10 cellular contexts compared by ENCODE assay signal in genomic region chr2:68789603-68790002, GRCh38. TPM values are rescaled to one million over a fixed set of nuclear protein-coding genes. Genes with fewer than 3 reads are reported as not detected.
DNase-seq lines count a peak whose midpoint lies in the region; ATAC-seq and TF ChIP-seq lines count a peak whose summit lies in the region.
"Had no signal": no experiment of that assay in that cellular context is flagged by ENCODE, and none has a peak within 500 bp of the region (broad histone marks: within the 10 kb centered on the region; RNA-seq: fewer than 3 reads in every experiment).

No MANE protein-coding gene starts in this region.

- H3K79me2 ChIP-seq in hepatocyte: no peaks in the 10 kb centered on the region

- no peaks in the 10 kb centered on the region for H4K20me1 ChIP-seq in hepatocyte (ENCODE audit: insufficient read depth, poor library complexity, severe bottlenecking)

- H3K9me2 ChIP-seq in hepatocyte (replicated peaks; ENCODE audit: insufficient read depth): no peaks in the 10 kb centered on the region

- no peak overlapping the region for H3K4me3 Mint-ChIP-seq in progenitor cell of endocrine pancreas (ENCODE audit: low read depth)

- H3K36me3 ChIP-seq in spleen: peaks cover 0 to 99% (median 68%) of the 10 kb centered on the region in 6 donors
- no peaks in the 10 kb centered on the region for H3K36me3 ChIP-seq in hepatocyte (replicated peaks; ENCODE audit: insufficient read depth, low read depth)

- H3K27ac ChIP-seq in spleen (peak overlapping the region; percentile 22 to 98 (median 77)), hepatocyte (no peak overlapping the region)
- H3K27ac ChIP-seq: HL-60 had no signal

- H3K4me2 ChIP-seq in hepatocyte: no peak overlapping the region

- H3K4me1 Mint-ChIP-seq in progenitor cell of endocrine pancreas (ENCODE audit: low read depth): no peaks in the 10 kb centered on the region

- H3K36me3 Mint-ChIP-seq in progenitor cell of endocrine pancreas (ENCODE audit: insufficient read depth): peaks cover 1% of the 10 kb centered on the region

- TF ChIP-seq POLR2A in spleen (IDR thresholded peaks at IDR 0.05): no peak

- DNase-seq in activated CD4-positive, alpha-beta T cell treated with anti-CD3 and anti-CD28 coated beads for 48 hours: peak; percentile 65
- DNase-seq in activated CD4-positive, alpha-beta T cell treated with anti-CD3 and anti-CD28 coated beads, Interleukin-2, amount 50 U/mL, for 4 hours: no peak
- DNase-seq in spleen (peak; percentile 89), progenitor cell of endocrine pancreas (ENCODE audit: low spot score, unreplicated experiment) (no peak), hepatocyte (ENCODE audit: low spot score) (no peak), NCI-H2029 (lab: John Stamatoyannopoulos, UW) (no peak)
- DNase-seq: hypothalamus had no signal

- H3K9me3 Mint-ChIP-seq in progenitor cell of endocrine pancreas (ENCODE audit: low read depth): peaks cover 5% of the 10 kb centered on the region

- H2AFZ ChIP-seq in hepatocyte: no peak overlapping the region

- H3K9me3 ChIP-seq in spleen (no peaks in the 10 kb centered on the region), hepatocyte (ENCODE audit: low read depth) (no peaks in the 10 kb centered on the region)

- H3K4me1 ChIP-seq in spleen (peaks cover 54 to 100% (median 94%) of the 10 kb centered on the region in 6 donors), hepatocyte (ENCODE audit: insufficient read depth) (no peaks in the 10 kb centered on the region)

- no peak overlapping the region for H3K27ac Mint-ChIP-seq in progenitor cell of endocrine pancreas

- ATAC-seq in GM21717 (IDR thresholded peaks at IDR 0.05; ENCODE audit: unreplicated experiment) (peak; percentile 97), HG03521 (IDR thresholded peaks at IDR 0.05; ENCODE audit: unreplicated experiment) (peak; percentile 99)

- TF ChIP-seq CTCF in spleen (IDR thresholded peaks at IDR 0.05 in 8 of 11, conservative IDR thresholded peaks at IDR 0.05 in 3 of 11): no peak
- TF ChIP-seq CTCF in progenitor cell of endocrine pancreas (IDR thresholded peaks at IDR 0.05; ENCODE audit: unreplicated experiment): no peak
- no peak for TF ChIP-seq CTCF in hepatocyte (IDR thresholded peaks at IDR 0.05; ENCODE audit: poor library complexity)

- peak overlapping the region in 1 of 8 donors; percentile 10 for H3K4me3 ChIP-seq in spleen
- no peak overlapping the region for H3K4me3 ChIP-seq in hepatocyte

- peaks cover 15% of the 10 kb centered on the region for H3K27me3 Mint-ChIP-seq in progenitor cell of endocrine pancreas

- H3K27me3 ChIP-seq in spleen (replicated peaks in 1 of 7) (no peaks in the 10 kb centered on the region), hepatocyte (no peaks in the 10 kb centered on the region)

- intact Hi-C loops in spleen (cut with DNase I; ENCODE audit: low total_unique reads): no loop called here

- WGBS in spleen, 5 donors: 64 to 81% (median 69%) methylated on average over 7 of the region's 7 CpGs
- WGBS in hepatocyte (ENCODE audit: low lambda C conversion rate, missing lambda C conversion rate): 95% methylated on average over 7 of the region's 7 CpGs

RNA-seq across cellular contexts. Expression of gene ARHGAP25, which starts 55.0 kb away (rescaled TPM):
- total RNA-seq in spleen (100 to 1,000 TPM; 119 to 173 (median 144) TPM), progenitor cell of endocrine pancreas (1.3 and 1.8 TPM in 2 replicates), hepatocyte (0.47 TPM in 1 of 2 replicates, not detected in the other)
- polyA plus RNA-seq in spleen (100 to 1,000 TPM in 2 of 3 donors, 10 to 100 TPM in 1; 72.0 to 111 (median 103) TPM), hepatocyte (0.12 and 0.21 TPM in 2 replicates)

Comparison
In these comparisons a context has a peak if more than half of its experiments do, and no peak if none do; other contexts are left out.
1. DNase-seq: peak in activated CD4-positive, alpha-beta T cell treated with anti-CD3 and anti-CD28 coated beads for 48 hours (single experiment) and spleen (single experiment); none in activated CD4-positive, alpha-beta T cell treated with anti-CD3 and anti-CD28 coated beads, Interleukin-2, amount 50 U/mL, for 4 hours (0 of 2), progenitor cell of endocrine pancreas (single experiment), hepatocyte (single experiment) and NCI-H2029 (single experiment).
2. RNA of gene ARHGAP25, which starts 55.0 kb away (total RNA-seq): 119 to 173 TPM in spleen; 1.3 to 1.8 TPM in progenitor cell of endocrine pancreas and 0.47 TPM in hepatocyte; every median in the first group is over 10 times any median in the second.